In the genomic region with DNA sequence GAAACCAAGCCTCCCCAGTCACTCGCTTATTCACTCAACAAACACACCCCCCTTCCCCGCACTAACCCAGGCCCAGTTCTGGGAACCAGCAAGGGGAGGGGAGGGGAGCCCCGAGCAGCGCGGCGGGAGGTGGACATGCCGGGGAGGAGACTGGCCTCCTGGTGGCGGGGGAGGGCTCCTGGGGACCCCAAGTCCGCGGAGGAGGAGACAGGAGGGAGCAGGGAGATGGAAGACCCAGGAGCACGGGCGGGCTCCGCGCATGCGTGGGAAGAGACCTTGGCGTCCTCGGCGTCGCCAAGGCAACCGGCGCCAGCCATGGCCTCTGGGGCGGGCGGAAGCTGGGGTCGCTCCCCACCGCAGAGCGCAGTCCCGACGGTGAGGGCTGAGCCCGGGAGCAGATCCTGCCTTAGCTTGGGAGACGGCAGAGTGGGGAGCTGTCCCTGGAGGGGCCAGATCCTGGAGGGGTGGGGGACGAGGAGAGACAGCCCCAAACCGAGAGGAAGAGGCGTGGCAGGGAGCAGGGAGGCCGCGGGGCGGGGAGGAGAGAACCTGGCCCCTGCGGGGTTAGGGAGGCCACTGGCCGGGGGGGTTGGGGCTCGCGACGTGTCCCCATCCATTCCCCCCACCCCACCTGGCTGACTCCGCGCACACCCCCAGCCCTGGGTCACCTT, we compare ENCODE assay signal across 8 cellular contexts. TPM values are rescaled to one million over a fixed set of nuclear protein-coding genes. Genes with fewer than 3 reads are reported as not detected.
DNase-seq lines count a peak whose midpoint lies in the region; ATAC-seq and TF ChIP-seq lines count a peak whose summit lies in the region.

A gene (plus strand): TSS at position 302 of the 671 bp plus-strand sequence. CDS start 14 bp downstream, at position 316.

- H3K9ac ChIP-seq in Loucy (ENCODE audit: low read depth, low read length, poor library complexity, severe bottlenecking): peak within 1 kb of the TSS; percentile 20

- H3K4me3 Mint-ChIP-seq in T-helper 2 cell treated with Interferon-gamma antibody and Interleukin-4, amounts not matched to agents 5 μg/mL and 100 μg/mL, for 36 hours: peak within 1 kb of the TSS; percentile 88

- peak within 1 kb of the TSS; percentile 41 for H3K27ac Mint-ChIP-seq in T-helper 2 cell treated with Interferon-gamma antibody and Interleukin-4, amounts not matched to agents 5 μg/mL and 100 μg/mL, for 36 hours

- H3K27me3 ChIP-seq in Loucy (ENCODE audit: insufficient read depth, low read length, poor library complexity, severe bottlenecking) (no peaks in the 10 kb centered on the region), iPS DF 6.9 (ENCODE audit: control insufficient read depth, insufficient read depth, low read length) (no peaks in the 10 kb centered on the region), gastrocnemius medialis (peaks cover 12 to 23% (median 23%) of the 10 kb centered on the region in 3 donors)

- WGBS in iPS DF 6.9 (ENCODE audit: insufficient coverage, insufficient read length): no CpG with 5 or more reads among the region's 43 CpGs

- H3K36me3 ChIP-seq in Loucy (ENCODE audit: insufficient read depth, low read length) (peaks cover 13% of the 10 kb centered on the region; the same call in 1 of the 2 replicates), iPS DF 6.9 (ENCODE audit: control insufficient read depth, insufficient read depth, low read length) (no peaks in the 10 kb centered on the region), gastrocnemius medialis (no peaks in the 10 kb centered on the region)

- H3K27ac ChIP-seq in iPS DF 6.9 (ENCODE audit: low read length) (no peak within 1 kb of the TSS), gastrocnemius medialis (peak within 1 kb of the TSS; percentile 8 to 66 (median 58))

- TF ChIP-seq CTCF in Loucy (conservative IDR thresholded peaks at IDR 0.05; ENCODE audit: low read length) (no peak), gastrocnemius medialis (IDR thresholded peaks at IDR 0.05 in 4 of 5, conservative IDR thresholded peaks at IDR 0.05 in 1 of 5) (no peak)

- H3K9me3 Mint-ChIP-seq in T-helper 2 cell treated with Interferon-gamma antibody and Interleukin-4, amounts not matched to agents 5 μg/mL and 100 μg/mL, for 36 hours: no peaks in the 10 kb centered on the region

- H2AFZ ChIP-seq in Loucy (ENCODE audit: low read length): peak within 1 kb of the TSS; percentile 34

- no peaks in the 10 kb centered on the region for H3K79me2 ChIP-seq in Loucy (ENCODE audit: insufficient read depth, low read length)

- in situ Hi-C loops in gastrocnemius medialis (cut with MboI; ENCODE audit: low sequenced_read_pairs in 4 of 4): no loop called here

- H3K36me3 Mint-ChIP-seq in T-helper 2 cell treated with Interferon-gamma antibody and Interleukin-4, amounts not matched to agents 5 μg/mL and 100 μg/mL, for 36 hours (ENCODE audit: low read depth): peaks cover under 1% of the 10 kb centered on the region

- no peak for TF ChIP-seq POLR2A in gastrocnemius medialis (IDR thresholded peaks at IDR 0.05)

- H3K9me2 ChIP-seq in Loucy (replicated peaks; ENCODE audit: low read depth, low read length): no peaks in the 10 kb centered on the region

- H3K4me1 ChIP-seq in Loucy (ENCODE audit: insufficient read depth, low read length, poor library complexity, severe bottlenecking) (peaks cover 13% of the 10 kb centered on the region), iPS DF 6.9 (ENCODE audit: control insufficient read depth, insufficient read depth, low read length) (peaks cover 2% of the 10 kb centered on the region), gastrocnemius medialis (peaks cover 15 to 16% of the 10 kb centered on the region in 2 donors)

- H3F3A ChIP-seq in Loucy (ENCODE audit: low read depth): no peaks in the 10 kb centered on the region

- H3K4me3 ChIP-seq in Loucy (ENCODE audit: low read length, poor library complexity, severe bottlenecking) (peak within 1 kb of the TSS; percentile 69), iPS DF 6.9 (ENCODE audit: low read length) (peak within 1 kb of the TSS; percentile 89), gastrocnemius medialis (peak within 1 kb of the TSS; percentile 51 to 64 (median 58))

- H3K4me2 ChIP-seq in Loucy (ENCODE audit: low read depth, low read length, poor library complexity, severe bottlenecking): peak within 1 kb of the TSS; percentile 57

- peaks cover 29% of the 10 kb centered on the region for H3K27me3 Mint-ChIP-seq in T-helper 2 cell treated with Interferon-gamma antibody and Interleukin-4, amounts not matched to agents 5 μg/mL and 100 μg/mL, for 36 hours (ENCODE audit: low read depth)

- H3K9me3 ChIP-seq in Loucy (ENCODE audit: insufficient read depth, low read depth, low read length) (no peaks in the 10 kb centered on the region), iPS DF 6.9 (ENCODE audit: control insufficient read depth, insufficient read depth, low read length) (no peaks in the 10 kb centered on the region), gastrocnemius medialis (no peaks in the 10 kb centered on the region)

- no peaks in the 10 kb centered on the region for H4K20me1 ChIP-seq in Loucy (ENCODE audit: insufficient read depth, low read length, poor library complexity, severe bottlenecking)

- intact Hi-C loops in gastrocnemius medialis (cut with DNase I; ENCODE audit: low total_unique reads): no loop called here

- H3K4me1 Mint-ChIP-seq in T-helper 2 cell treated with Interferon-gamma antibody and Interleukin-4, amounts not matched to agents 5 μg/mL and 100 μg/mL, for 36 hours (ENCODE audit: low read depth): peaks cover 31% of the 10 kb centered on the region

- peak in 1 of 2 donors; percentile 31 for ATAC-seq in gastrocnemius medialis

- DNase-seq in SHP77 (lab: John Stamatoyannopoulos, UW) (peak; percentile 37 to 81), SHP77 treated with DMSO at 0.1 percent for 48 hours (lab: John Stamatoyannopoulos, UW) (no peak), anterior cingulate cortex (lab: John Stamatoyannopoulos, UW) (peak in 35 of 58 donors; percentile 3 to 77 (median 28)), iPS DF 6.9 (ENCODE audit: low read depth, low spot score) (peak; percentile 57), gastrocnemius medialis (no peak), GOT3 (lab: John Stamatoyannopoulos, UW) (no peak)
- DNase-seq in T-helper 2 cell treated with Interferon-gamma antibody and Interleukin-4, amounts not matched to agents 5 μg/mL and 100 μg/mL, for 36 hours (ENCODE audit: low spot score): peak; percentile 58

RNA-seq across cellular contexts. Expression of the gene that starts here (rescaled TPM):
- under 1 TPM in 1 of 4 donors, not detected in 3; 0.13 TPM for total RNA-seq in gastrocnemius medialis

Comparison
In these comparisons a context has a peak if more than half of its experiments do, and no peak if none do; other contexts are left out.
1. DNase-seq: peak in SHP77 (2 of 2), T-helper 2 cell treated with Interferon-gamma antibody and Interleukin-4, amounts not matched to agents 5 μg/mL and 100 μg/mL, for 36 hours (single experiment), anterior cingulate cortex (35 of 58) and iPS DF 6.9 (single experiment); none in SHP77 treated with DMSO at 0.1 percent for 48 hours (single experiment), gastrocnemius medialis (0 of 2) and GOT3 (single experiment).
2. Peak in every context shown above with its lines, with median percentiles within 50 percentile points of each other: H3K4me3 ChIP-seq.